ENCODE assay signal across 24 cellular contexts in genomic region chr12:132308311-132309161, GRCh38. TPM values are rescaled to one million over a fixed set of nuclear protein-coding genes. Genes with fewer than 3 reads are reported as not detected.
"Had no signal": no experiment of that assay in that cellular context is flagged by ENCODE, and none has a peak within 500 bp of the region (broad histone marks: within the 10 kb centered on the region; RNA-seq: fewer than 3 reads in every experiment).

No MANE protein-coding gene starts in this region.

- DNase-seq: activated CD4-positive, alpha-beta memory T cell treated with anti-CD3 and anti-CD28 coated beads for 36 hours; activated CD4-positive, alpha-beta T cell treated with anti-CD3 and anti-CD28 coated beads for 48 hours; activated naive CD4-positive, alpha-beta T cell treated with Interleukin-2 at 50 U/mL for 16 hours; activated T-cell treated with anti-CD3 and anti-CD28 coated beads, Interleukin-2, amount 50 U/mL, for 48 hours; amygdala; body of pancreas; effector CD4-positive, alpha-beta T cell; nephron progenitor cell; nucleus accumbens; stimulated activated CD4-positive, alpha-beta T cell treated with anti-CD3 and anti-CD28 coated beads, Interleukin-4, amount 100 ng/mL, for 1 hour; substantia nigra; SW 1271; T-helper 17 cell had no signal

- H3K27ac ChIP-seq: body of pancreas, cardiac muscle cell, heart left ventricle, left lung, parathyroid adenoma, sigmoid colon, thyroid gland had no signal

- H3K9me3 ChIP-seq: thyroid gland had no signal

- FAIRE-seq: endometrium, keratinocyte had no signal

- H3K4me2 ChIP-seq: smooth muscle cell had no signal

- H3K4me3 ChIP-seq: body of pancreas, cardiac muscle cell, heart left ventricle, left lung, sigmoid colon, smooth muscle cell, thyroid gland had no signal

- ATAC-seq: body of pancreas, heart left ventricle, left lung, T-helper 17 cell had no signal

- H3K4me1 ChIP-seq: body of pancreas, heart left ventricle, left lung, parathyroid adenoma, sigmoid colon had no signal

- H3K27me3 ChIP-seq: body of pancreas, cardiac muscle cell, thyroid gland had no signal

- H3K9ac ChIP-seq: parathyroid adenoma had no signal

- H3K36me3 ChIP-seq: cardiac muscle cell, heart left ventricle, left lung, sigmoid colon, thyroid gland had no signal

RNA-seq across cellular contexts. Expression of gene GALNT9, which starts 20.9 kb away (rescaled TPM):
- total RNA-seq: body of pancreas, epithelial cell of proximal tubule, fibroblast of villous mesenchyme, smooth muscle cell, T-helper 17 cell had no signal
- polyA plus RNA-seq: heart left ventricle, keratinocyte had no signal
